In the genomic region with DNA sequence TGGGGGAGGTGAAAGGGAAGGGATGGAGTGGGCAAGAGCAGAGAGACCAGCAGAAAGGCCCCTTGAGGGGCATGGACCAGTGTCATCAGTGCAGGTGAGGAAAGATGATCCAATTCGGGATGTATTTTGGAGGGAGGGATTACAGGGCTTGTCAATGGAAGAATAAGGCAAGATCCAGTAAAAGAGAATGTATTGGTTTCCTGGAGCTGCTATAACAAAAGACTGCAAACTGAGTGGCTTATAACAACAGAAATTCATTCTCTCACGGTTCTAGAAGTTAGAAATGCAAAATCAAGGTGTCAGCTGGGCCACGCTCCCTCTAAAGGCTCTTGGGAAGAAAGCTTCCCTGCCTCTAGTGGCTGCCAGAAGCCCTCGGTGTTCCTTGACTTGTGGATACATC, we compare ENCODE assay signal across 22 cellular contexts. TPM values are rescaled to one million over a fixed set of nuclear protein-coding genes. Genes with fewer than 3 reads are reported as not detected.
A peak's percentile ranks its signal among the peaks of the same experiment; 100 is the strongest.
DNase-seq lines count a peak whose midpoint lies in the region; ATAC-seq, FAIRE-seq and TF ChIP-seq lines count a peak whose summit lies in the region.
"Had no signal": no experiment of that assay in that cellular context is flagged by ENCODE, and none has a peak within 500 bp of the region (broad histone marks: within the 10 kb centered on the region; RNA-seq: fewer than 3 reads in every experiment).

No MANE protein-coding gene starts in this region.

- H3K9me3 ChIP-seq in HepG2 (ENCODE audit: low read length): no peaks in the 10 kb centered on the region
- no peaks in the 10 kb centered on the region for H3K9me3 ChIP-seq in right lobe of liver
- H3K9me3 ChIP-seq in neural progenitor cell (ENCODE audit: low read depth): no peaks in the 10 kb centered on the region
- H3K9me3 ChIP-seq: A549, Caco-2 had no signal

- no peaks in the 10 kb centered on the region for H4K20me1 ChIP-seq in HepG2 (ENCODE audit: insufficient read depth, low read length)
- H4K20me1 ChIP-seq in neural progenitor cell (ENCODE audit: low read depth): no peaks in the 10 kb centered on the region
- H4K20me1 ChIP-seq: BLaER1 treated with 17β-estradiol and CSF1 and Interleukin-3, amounts not matched to agents 10 nM and 100 nM had no signal

- no peak overlapping the region for H3K4me3 Mint-ChIP-seq in T-helper 2 cell treated with Interferon-gamma antibody and Interleukin-4, amounts not matched to agents 5 μg/mL and 100 μg/mL, for 36 hours
- no peak overlapping the region for H3K4me3 Mint-ChIP-seq in neural progenitor cell
- H3K4me3 Mint-ChIP-seq: B cell; CD4-positive, alpha-beta T cell; CD8-positive, alpha-beta T cell had no signal

- H3F3A ChIP-seq in neural progenitor cell (ENCODE audit: low read depth): no peaks in the 10 kb centered on the region

- H3K27me3 Mint-ChIP-seq in T-helper 2 cell treated with Interferon-gamma antibody and Interleukin-4, amounts not matched to agents 5 μg/mL and 100 μg/mL, for 36 hours (ENCODE audit: low read depth): no peaks in the 10 kb centered on the region
- peaks cover 5% of the 10 kb centered on the region for H3K27me3 Mint-ChIP-seq in neural progenitor cell (ENCODE audit: insufficient read depth, low read depth)
- H3K27me3 Mint-ChIP-seq: B cell; CD4-positive, alpha-beta T cell had no signal

- H3K79me2 ChIP-seq in HepG2 (ENCODE audit: insufficient read depth, low read length) (no peaks in the 10 kb centered on the region), neural progenitor cell (ENCODE audit: low read depth) (no peaks in the 10 kb centered on the region)

- no peak overlapping the region for H3K4me2 ChIP-seq in HepG2 (ENCODE audit: low read depth, low read length)
- H3K4me2 ChIP-seq in neural progenitor cell: no peak overlapping the region
- H3K4me2 ChIP-seq: A549; BLaER1 treated with 17β-estradiol and CSF1 and Interleukin-3, amounts not matched to agents 10 nM and 100 nM had no signal

- no peak for DNase-seq in T-helper 2 cell treated with Interferon-gamma antibody and Interleukin-4, amounts not matched to agents 5 μg/mL and 100 μg/mL, for 36 hours (ENCODE audit: low spot score)
- DNase-seq in T-helper 2 cell: no peak
- no peak for DNase-seq in HepG2 (ENCODE audit: low spot score)
- no peak for DNase-seq in right lobe of liver
- DNase-seq in neural progenitor cell (ENCODE audit: low spot score): no peak
- DNase-seq in stimulated activated naive CD4-positive, alpha-beta T cell treated with Interleukin-2 at 50 U/mL for 16 hours (lab: John Stamatoyannopoulos, UW): no peak
- DNase-seq: AML-193; Caco-2; Calu3; CD4-positive, alpha-beta T cell; CD8-positive, alpha-beta T cell; DMS79 treated with DMSO at 0.1 percent for 48 hours; GF-D8 had no signal

- H3K4me1 ChIP-seq in HepG2 (ENCODE audit: insufficient read depth, low read length) (no peaks in the 10 kb centered on the region), right lobe of liver (no peaks in the 10 kb centered on the region), neural progenitor cell (no peaks in the 10 kb centered on the region)
- H3K4me1 ChIP-seq: A549, Caco-2 had no signal

- TF ChIP-seq EP300 in HepG2 (IDR thresholded peaks at IDR 0.05; ENCODE audit: low read depth in 2 of 2, low read length in 2 of 2) (no peak), HepG2 (CRISPR knock-in tag; IDR thresholded peaks at IDR 0.05; ENCODE audit: borderline replicate concordance) (no peak)

- CTCF ChIA-PET in HepG2 (lab: Yijun Ruan, JAX; ENCODE audit: low intra/inter-chr PET ratio, low total read pairs): no interaction called here

- H2AFZ ChIP-seq in HepG2 (ENCODE audit: low read length) (no peak overlapping the region), neural progenitor cell (replicated peaks) (no peak overlapping the region)

- no peaks in the 10 kb centered on the region for H3K27me3 ChIP-seq in HepG2 (ENCODE audit: control insufficient read depth in 1 of 2, insufficient read depth in 2 of 2, low read length in 2 of 2)
- no peaks in the 10 kb centered on the region for H3K27me3 ChIP-seq in right lobe of liver
- no peaks in the 10 kb centered on the region for H3K27me3 ChIP-seq in neural progenitor cell
- H3K27me3 ChIP-seq: BLaER1 treated with 17β-estradiol and CSF1 and Interleukin-3, amounts not matched to agents 10 nM and 100 nM had no signal

- TF ChIP-seq POLR2A in HepG2 (IDR thresholded peaks at IDR 0.05; ENCODE audit: insufficient read depth in 1 of 2, low read depth in 2 of 2, low read length in 2 of 2) (no peak), right lobe of liver (IDR thresholded peaks at IDR 0.05) (no peak)

- WGBS in HepG2 (ENCODE audit: low lambda C conversion rate): 88% methylated on average over 4 of the region's 4 CpGs
- 93% methylated on average over 2 of the region's 4 CpGs for WGBS in right lobe of liver (ENCODE audit: insufficient coverage, low coverage, low lambda C conversion rate, missing lambda C conversion rate)

- BruUV-seq in HepG2 (replicated peaks; lab: Mats Ljungman, UMichigan): no TSS peak

- ATAC-seq in HepG2: no peak
- no peak for ATAC-seq in right lobe of liver
- ATAC-seq: A549; CD8-positive, alpha-beta T cell had no signal

- TF ChIP-seq RAD21 in HepG2 (CRISPR knock-in tag; IDR thresholded peaks at IDR 0.05): no peak

- H3K4me3 ChIP-seq in HepG2 (replicated peaks in 1 of 3; ENCODE audit: insufficient read depth in 1 of 3, low read depth in 2 of 3, low read length in 3 of 3): no peak overlapping the region
- H3K4me3 ChIP-seq in right lobe of liver: no peak overlapping the region
- H3K4me3 ChIP-seq in neural progenitor cell: no peak overlapping the region
- H3K4me3 ChIP-seq: A549; BLaER1 treated with 17β-estradiol and CSF1 and Interleukin-3, amounts not matched to agents 10 nM and 100 nM had no signal

- FAIRE-seq in HepG2 (lab: Jason Lieb, UNC): peak; percentile 18
- FAIRE-seq: A549, D721Med, G401.6, GM12891, GM19239 had no signal

- peaks cover 1% of the 10 kb centered on the region for H3K4me1 Mint-ChIP-seq in T-helper 2 cell treated with Interferon-gamma antibody and Interleukin-4, amounts not matched to agents 5 μg/mL and 100 μg/mL, for 36 hours (ENCODE audit: low read depth)
- peaks cover 7% of the 10 kb centered on the region for H3K4me1 Mint-ChIP-seq in neural progenitor cell
- H3K4me1 Mint-ChIP-seq: B cell had no signal

- intact Hi-C loops in HepG2 (cut with micrococcal nuclease; ENCODE audit: unreplicated experiment): no loop called here
- intact Hi-C loops in right lobe of liver (cut with DNase I): no loop called here

- H3K27ac Mint-ChIP-seq in T-helper 2 cell treated with Interferon-gamma antibody and Interleukin-4, amounts not matched to agents 5 μg/mL and 100 μg/mL, for 36 hours: peak overlapping the region; percentile 27
- H3K27ac Mint-ChIP-seq in neural progenitor cell: peak overlapping the region; percentile 77
- H3K27ac Mint-ChIP-seq: B cell; CD4-positive, alpha-beta T cell; CD8-positive, alpha-beta T cell had no signal

- H3K27ac ChIP-seq in HepG2 (ENCODE audit: extremely low read length, insufficient read depth, low read length) (no peak overlapping the region), right lobe of liver (no peak overlapping the region), neural progenitor cell (no peak overlapping the region)
- H3K27ac ChIP-seq: 22Rv1; A549; BLaER1 treated with 17β-estradiol and CSF1 and Interleukin-3, amounts not matched to agents 10 nM and 100 nM; C4-2B had no signal

- H3K36me3 ChIP-seq in HepG2 (replicated peaks in 1 of 2; ENCODE audit: control insufficient read depth in 1 of 2, insufficient read depth in 2 of 2, low read length in 2 of 2) (no peaks in the 10 kb centered on the region; a peak in 1 of 5 replicates), right lobe of liver (no peaks in the 10 kb centered on the region), neural progenitor cell (no peaks in the 10 kb centered on the region)

- H3K36me3 Mint-ChIP-seq in T-helper 2 cell treated with Interferon-gamma antibody and Interleukin-4, amounts not matched to agents 5 μg/mL and 100 μg/mL, for 36 hours (ENCODE audit: low read depth): peaks cover 6% of the 10 kb centered on the region
- H3K36me3 Mint-ChIP-seq in neural progenitor cell: peaks cover 2% of the 10 kb centered on the region

- TF ChIP-seq CTCF in HepG2 (CRISPR knock-in tag; IDR thresholded peaks at IDR 0.05) (no peak), right lobe of liver (IDR thresholded peaks at IDR 0.05) (no peak), neural progenitor cell (IDR thresholded peaks at IDR 0.05) (no peak)

- no peaks in the 10 kb centered on the region for H3K9me3 Mint-ChIP-seq in T-helper 2 cell treated with Interferon-gamma antibody and Interleukin-4, amounts not matched to agents 5 μg/mL and 100 μg/mL, for 36 hours
- no peaks in the 10 kb centered on the region for H3K9me3 Mint-ChIP-seq in neural progenitor cell
- H3K9me3 Mint-ChIP-seq: CD4-positive, alpha-beta T cell; CD8-positive, alpha-beta T cell had no signal

- in situ Hi-C loops in HepG2 (cut with HindIII; ENCODE audit: extremely low pct_ligation_motif_present, low pct_unique_long_range_greater_than_20kb): no loop called here

- H3K9ac ChIP-seq in HepG2 (ENCODE audit: insufficient read depth, low read depth, low read length) (no peak overlapping the region), neural progenitor cell (no peak overlapping the region)
- H3K9ac ChIP-seq: BLaER1 treated with 17β-estradiol and CSF1 and Interleukin-3, amounts not matched to agents 10 nM and 100 nM had no signal

- POLR2A ChIA-PET in HepG2 (lab: Yijun Ruan, JAX): interaction anchor here (0.9 kb wide), 1 partner anchor 18 kb away, joined by 3 read pairs; no protein-coding TSS in a partner anchor

RNA-seq across cellular contexts. Expression of a gene that starts 41.7 kb away (rescaled TPM):
- total RNA-seq in HepG2 (2016; rRNA removed; fragmentation: Illumina TruSeq; extraction: Trizol) (19.2 and 31.5 TPM in 2 replicates), right lobe of liver (10 to 100 TPM; 25.4 to 49.6 (median 39.3) TPM), neural progenitor cell (ENCODE audit: low replicate concordance) (5.5 and 8.2 TPM in 2 replicates)
- 4.1 and 5.7 TPM in 2 replicates for total RNA-seq in HepG2 (2016; cell fraction: cytosol; rRNA removed; fragmentation: Illumina TruSeq; extraction: Trizol; ENCODE audit: low read depth)
- 17.6 and 30.8 TPM in 2 replicates for total RNA-seq in HepG2 (2016; cell fraction: insoluble cytoplasmic fraction; rRNA removed; fragmentation: Illumina TruSeq; extraction: Trizol)
- total RNA-seq in HepG2 (2016; cell fraction: membrane; rRNA removed; fragmentation: Illumina TruSeq; extraction: Trizol): 11.7 and 12.9 TPM in 2 replicates
- 44.0 and 45.4 TPM in 2 replicates for total RNA-seq in HepG2 (2016; cell fraction: nucleus; rRNA removed; fragmentation: Illumina TruSeq; extraction: Trizol)
- polyA plus RNA-seq in HepG2 (2011; rRNA removed): 17.2 and 18.4 TPM in 2 replicates
- 16.2 and 18.4 TPM in 2 replicates for polyA plus RNA-seq in HepG2 (2011; cell fraction: cytosol; rRNA removed)
- 15.4 and 18.6 TPM in 2 replicates for polyA plus RNA-seq in HepG2 (2011; cell fraction: nucleus; rRNA removed)
- 17.7 and 24.6 TPM in 2 replicates for polyA plus RNA-seq in HepG2 (2012)
- polyA plus RNA-seq in HepG2 (2016; cell fraction: cytosol; fragmentation: Illumina TruSeq; extraction: Trizol; ENCODE audit: low read depth): 2.6 and 3.2 TPM in 2 replicates
- 14.1 and 14.5 TPM in 2 replicates for polyA plus RNA-seq in HepG2 (2016; cell fraction: insoluble cytoplasmic fraction; fragmentation: Illumina TruSeq; extraction: Trizol; ENCODE audit: low read depth)
- 6.3 and 6.4 TPM in 2 replicates for polyA plus RNA-seq in HepG2 (2016; cell fraction: membrane; fragmentation: Illumina TruSeq; extraction: Trizol; ENCODE audit: low read depth)
- 27.4 and 30.8 TPM in 2 replicates for polyA plus RNA-seq in HepG2 (2016; cell fraction: nucleus; fragmentation: Illumina TruSeq; extraction: Trizol; ENCODE audit: insufficient read depth, low read depth)
- 37.9 and 99.2 TPM in 2 replicates for polyA minus RNA-seq in HepG2 (2011; rRNA and poly(A)+ RNA removed; ENCODE audit: low replicate concordance)
- 19.3 and 20.3 TPM in 2 replicates for polyA minus RNA-seq in HepG2 (2011; cell fraction: cytosol; rRNA and poly(A)+ RNA removed)
- 52.5 and 61.2 TPM in 2 replicates for polyA minus RNA-seq in HepG2 (2011; cell fraction: nucleus; rRNA and poly(A)+ RNA removed)
